ENCODE assay signal across 8 cellular contexts in genomic region chr22:41217553-41218157, GRCh38. TPM values are rescaled to one million over a fixed set of nuclear protein-coding genes. Genes with fewer than 3 reads are reported as not detected.
DNase-seq lines count a peak whose midpoint lies in the region; ATAC-seq and TF ChIP-seq lines count a peak whose summit lies in the region.

No MANE protein-coding gene starts in this region.

- no peak overlapping the region for H3K4me2 ChIP-seq in PC-9

- H3K36me3 ChIP-seq in BJ (ENCODE audit: control insufficient read depth, insufficient read depth, low read length) (peaks cover 7% of the 10 kb centered on the region), HEK293 (ENCODE audit: control insufficient read depth in 2 of 2, insufficient read depth in 1 of 2, low read length in 2 of 2) (peaks cover 50 to 87% of the 10 kb centered on the region in 2 experiments), PC-9 (ENCODE audit: low read depth) (peaks cover 9% of the 10 kb centered on the region; the same call in 1 of the 2 replicates), body of pancreas (replicated peaks in 1 of 2; ENCODE audit: insufficient read depth in 1 of 2, low read depth in 2 of 2) (peaks cover 0 to 16% of the 10 kb centered on the region in 2 donors), spleen (peaks cover 4 to 85% (median 51%) of the 10 kb centered on the region in 6 donors)

- no peaks in the 10 kb centered on the region for H4K20me1 ChIP-seq in PC-9 (ENCODE audit: insufficient read depth)

- no peak overlapping the region for H2AFZ ChIP-seq in PC-9

- H3K4me1 ChIP-seq in HEK293 (ENCODE audit: control insufficient read depth, insufficient read depth, low read length) (no peaks in the 10 kb centered on the region), PC-9 (replicated peaks; ENCODE audit: insufficient read depth) (no peaks in the 10 kb centered on the region; the same call in 1 of the 2 replicates), body of pancreas (no peaks in the 10 kb centered on the region), spleen (peaks cover 12 to 29% (median 19%) of the 10 kb centered on the region in 6 donors)

- TF ChIP-seq CTCF in BJ (IDR thresholded peaks at IDR 0.05; ENCODE audit: insufficient read depth, low read depth, low read length) = no peak
- TF ChIP-seq CTCF in HEK293 (tag by site-specific recombination; IDR thresholded peaks at IDR 0.05) = no peak
- TF ChIP-seq CTCF in PC-9 (conservative IDR thresholded peaks at IDR 0.05) = no peak
- no peak for TF ChIP-seq CTCF in body of pancreas (IDR thresholded peaks at IDR 0.05)
- TF ChIP-seq CTCF in spleen (IDR thresholded peaks at IDR 0.05 in 8 of 11, conservative IDR thresholded peaks at IDR 0.05 in 3 of 11) = no peak

- H3F3A ChIP-seq in PC-9 (ENCODE audit: insufficient read depth, low read depth) = no peaks in the 10 kb centered on the region; the same call in 1 of the 2 replicates

- H3K9me3 ChIP-seq in HEK293 (ENCODE audit: control insufficient read depth, insufficient read depth, low read depth, low read length) (no peaks in the 10 kb centered on the region), PC-9 (ENCODE audit: insufficient read depth, low read depth) (no peaks in the 10 kb centered on the region), body of pancreas (no peaks in the 10 kb centered on the region), spleen (no peaks in the 10 kb centered on the region)

- peak overlapping the region; percentile 46; the same call in 1 of the 2 replicates for H3K27ac ChIP-seq in HEK293 (ENCODE audit: extremely low read depth, low read depth, low read length)
- H3K27ac ChIP-seq in PC-9 = peak overlapping the region; percentile 30
- H3K27ac ChIP-seq in body of pancreas = peak overlapping the region in 2 of 4 donors; percentile 6 to 52
- H3K27ac ChIP-seq in spleen = peak overlapping the region in 7 of 8 donors; percentile 50 to 81 (median 73)

- ATAC-seq in body of pancreas (peak; percentile 42), HG03045 (IDR thresholded peaks at IDR 0.05; ENCODE audit: unreplicated experiment) (no peak)

- H3K9me2 ChIP-seq in PC-9 (ENCODE audit: insufficient read depth) = no peaks in the 10 kb centered on the region

- DNase-seq in BJ (ENCODE audit: low read depth) = peak; percentile 62
- DNase-seq in PC-9 = no peak
- peak in 3 of 4 donors; percentile 34 to 52 (median 35) for DNase-seq in body of pancreas
- peak; percentile 45 for DNase-seq in iPS-NIHi11 (ENCODE audit: low spot score)
- DNase-seq in spleen = no peak
- no peak for DNase-seq in mesenteric fat pad (ENCODE audit: low spot score)

- CTCF ChIA-PET in BJ (lab: Yijun Ruan, JAX) = no interaction called here
- CTCF ChIA-PET in HEK293 (lab: Yijun Ruan, JAX) = interaction anchor here (1.7 kb wide), 1 partner anchor 20 kb away, joined by 6 read pairs; no protein-coding TSS in a partner anchor
- CTCF ChIA-PET in PC-9 (lab: Charles Lee) = no interaction called here

- POLR2A ChIA-PET in BJ (lab: Charles Lee) = interaction anchor here (0.5 kb wide), 1 partner anchor 91 kb away, joined by 3 read pairs; no protein-coding TSS in a partner anchor
- POLR2A ChIA-PET in HEK293 (lab: Yijun Ruan, JAX) = no interaction called here
- POLR2A ChIA-PET in PC-9 (lab: Charles Lee; ENCODE audit: unreplicated experiment) = no interaction called here

- peak in 1 of 3 donors; percentile 23 for TF ChIP-seq POLR2A in body of pancreas (IDR thresholded peaks at IDR 0.05)
- TF ChIP-seq POLR2A in spleen (IDR thresholded peaks at IDR 0.05) = no peak

- no peak overlapping the region for H3K4me3 ChIP-seq in BJ (ENCODE audit: low read depth, low read length)
- no peak overlapping the region for H3K4me3 ChIP-seq in HEK293 (ENCODE audit: low read depth, low read length)
- no peak overlapping the region for H3K4me3 ChIP-seq in PC-9
- no peak overlapping the region for H3K4me3 ChIP-seq in body of pancreas
- H3K4me3 ChIP-seq in spleen = peak overlapping the region in 3 of 8 donors; percentile 7 to 37 (median 21)

- H3K79me2 ChIP-seq in PC-9 (ENCODE audit: low read depth) = no peaks in the 10 kb centered on the region

- BruUV-seq in PC-9 (replicated peaks; lab: Mats Ljungman, UMichigan) = TSS peak; percentile 41

- intact Hi-C loops in PC-9 (cut with micrococcal nuclease; ENCODE audit: unreplicated experiment) = no loop called here
- intact Hi-C loops in body of pancreas (cut with DNase I) = no loop called here
- intact Hi-C loops in spleen (cut with DNase I; ENCODE audit: low total_unique reads) = no loop called here

- WGBS in body of pancreas, 2 donors = 70 to 87% methylated on average over 14 to 16 of the region's 16 CpGs
- WGBS in spleen, 5 donors = 19 to 34% (median 22%) methylated on average over 6 to 16 of the region's 16 CpGs

- H3K27me3 ChIP-seq in BJ (ENCODE audit: control insufficient read depth, insufficient read depth, low read length) (no peaks in the 10 kb centered on the region), PC-9 (ENCODE audit: insufficient read depth, low read depth) (no peaks in the 10 kb centered on the region), body of pancreas (no peaks in the 10 kb centered on the region), spleen (replicated peaks in 1 of 7) (no peaks in the 10 kb centered on the region)

TF ChIP-seq in HEK293, 187 proteins besides CTCF, POLR2A, EP300 and RAD21 (continues in another document):
- TF ChIP-seq WT1 (tag by site-specific recombination; IDR thresholded peaks at IDR 0.05) (peak; percentile 25; the same call in 1 of the 2 replicates), TRIM28 (IDR thresholded peaks at IDR 0.05; ENCODE audit: borderline replicate concordance, low read length) (peak; percentile 11; the same call in 1 of the 2 replicates), ZBTB17 (tag by site-specific recombination; IDR thresholded peaks at IDR 0.05) (0 out of 2 replicates have a peak, but pooled peaks have one; percentile 30), ZEB2 (tag by site-specific recombination; IDR thresholded peaks at IDR 0.05) (0 out of 2 replicates have a peak, but pooled peaks have one; percentile 32), ZNF600 (tag by site-specific recombination; IDR thresholded peaks at IDR 0.05) (peak; percentile 61; the same call in 1 of the 2 replicates)
- TF ChIP-seq, protein P1, sequence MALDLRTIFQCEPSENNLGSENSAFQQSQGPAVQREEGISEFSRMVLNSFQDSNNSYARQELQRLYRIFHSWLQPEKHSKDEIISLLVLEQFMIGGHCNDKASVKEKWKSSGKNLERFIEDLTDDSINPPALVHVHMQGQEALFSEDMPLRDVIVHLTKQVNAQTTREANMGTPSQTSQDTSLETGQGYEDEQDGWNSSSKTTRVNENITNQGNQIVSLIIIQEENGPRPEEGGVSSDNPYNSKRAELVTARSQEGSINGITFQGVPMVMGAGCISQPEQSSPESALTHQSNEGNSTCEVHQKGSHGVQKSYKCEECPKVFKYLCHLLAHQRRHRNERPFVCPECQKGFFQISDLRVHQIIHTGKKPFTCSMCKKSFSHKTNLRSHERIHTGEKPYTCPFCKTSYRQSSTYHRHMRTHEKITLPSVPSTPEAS (tag by site-specific recombination; IDR thresholded peaks at IDR 0.05) = no peak
- TF ChIP-seq, protein P2, sequence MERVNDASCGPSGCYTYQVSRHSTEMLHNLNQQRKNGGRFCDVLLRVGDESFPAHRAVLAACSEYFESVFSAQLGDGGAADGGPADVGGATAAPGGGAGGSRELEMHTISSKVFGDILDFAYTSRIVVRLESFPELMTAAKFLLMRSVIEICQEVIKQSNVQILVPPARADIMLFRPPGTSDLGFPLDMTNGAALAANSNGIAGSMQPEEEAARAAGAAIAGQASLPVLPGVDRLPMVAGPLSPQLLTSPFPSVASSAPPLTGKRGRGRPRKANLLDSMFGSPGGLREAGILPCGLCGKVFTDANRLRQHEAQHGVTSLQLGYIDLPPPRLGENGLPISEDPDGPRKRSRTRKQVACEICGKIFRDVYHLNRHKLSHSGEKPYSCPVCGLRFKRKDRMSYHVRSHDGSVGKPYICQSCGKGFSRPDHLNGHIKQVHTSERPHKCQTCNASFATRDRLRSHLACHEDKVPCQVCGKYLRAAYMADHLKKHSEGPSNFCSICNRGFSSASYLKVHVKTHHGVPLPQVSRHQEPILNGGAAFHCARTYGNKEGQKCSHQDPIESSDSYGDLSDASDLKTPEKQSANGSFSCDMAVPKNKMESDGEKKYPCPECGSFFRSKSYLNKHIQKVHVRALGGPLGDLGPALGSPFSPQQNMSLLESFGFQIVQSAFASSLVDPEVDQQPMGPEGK (tag by site-specific recombination; IDR thresholded peaks at IDR 0.05) = peak; percentile 26; the same call in 1 of the 2 replicates

RNA-seq across cellular contexts. Expression of gene L3MBTL2, which starts 12.5 kb away (rescaled TPM):
- polyA plus RNA-seq in BJ (2011; rRNA removed) = 17.8 and 26.5 TPM in 2 replicates
- polyA minus RNA-seq in BJ (2011; rRNA and poly(A)+ RNA removed) = 17.1 and 24.8 TPM in 2 replicates
- 21.2 and 22.3 TPM in 2 replicates for total RNA-seq in PC-9 (2021)
- 10 to 100 TPM in 1 of 2 donors, 1 to 10 TPM in 1; 5.7 to 21.1 TPM for total RNA-seq in body of pancreas
- total RNA-seq in spleen = 10 to 100 TPM; 15.7 to 33.8 (median 26.5) TPM
- 10 to 100 TPM; 11.4 to 18.2 (median 12.6) TPM for polyA plus RNA-seq in spleen
- total RNA-seq in mesenteric fat pad = 18.8 TPM

RNA-seq across cellular contexts. Expression of gene CHADL, which starts 23.1 kb away (rescaled TPM):
- 0.51 and 0.70 TPM in 2 replicates for polyA plus RNA-seq in BJ (2011; rRNA removed)
- polyA minus RNA-seq in BJ (2011; rRNA and poly(A)+ RNA removed) = 0.09 TPM in 1 of 2 replicates, not detected in the other
- 0.63 and 0.74 TPM in 2 replicates for total RNA-seq in PC-9 (2021)
- 1 to 10 TPM; 1.8 to 6.3 TPM for total RNA-seq in body of pancreas
- 1 to 10 TPM in 4 of 7 donors, under 1 TPM in 2, not detected in 1; 0.40 to 2.2 (median 1.2) TPM for total RNA-seq in spleen
- 1 to 10 TPM in 1 of 3 donors, under 1 TPM in 2; 0.89 to 1.3 (median 0.96) TPM for polyA plus RNA-seq in spleen
- total RNA-seq in mesenteric fat pad = 2.9 TPM

Comparison
In these comparisons a context has a peak if more than half of its experiments do, and no peak if none do; other contexts are left out.
1. DNase-seq: peak in BJ (single experiment), body of pancreas (3 of 4) and iPS-NIHi11 (single experiment); none in PC-9 (0 of 2), spleen (single experiment) and mesenteric fat pad (single experiment).